ENCODE assay signal across 2 cellular contexts in the genomic region with DNA sequence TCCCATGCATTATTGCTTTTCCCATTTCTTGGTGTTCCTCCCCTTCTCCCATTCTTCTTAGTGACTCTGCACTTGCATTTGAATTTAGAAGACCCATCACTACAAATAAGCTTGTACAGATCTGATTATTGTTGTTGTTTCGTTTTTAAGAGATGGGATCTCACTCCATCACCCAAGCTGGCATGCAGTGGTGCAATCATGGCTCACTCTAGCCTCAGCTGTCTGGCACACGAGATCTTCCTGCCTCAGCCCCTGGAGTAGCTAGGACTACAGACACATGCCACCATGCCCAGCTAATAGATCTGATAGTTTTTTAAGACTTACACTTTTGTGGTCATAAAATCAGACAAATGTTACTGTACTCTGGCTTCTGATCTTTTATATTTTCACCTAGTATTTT.
TF ChIP-seq lines count a peak whose summit lies in the region.

No MANE protein-coding gene starts in this region.

TF ChIP-seq in IMR-90, 13 proteins besides CTCF, POLR2A, EP300 and RAD21:
- TF ChIP-seq CEBPB (IDR thresholded peaks at IDR 0.05; ENCODE audit: low read depth, low read length): peak; percentile 43; the same call in 1 of the 2 replicates
- TF ChIP-seq MAFK (IDR thresholded peaks at IDR 0.05; ENCODE audit: low read depth, low read length): no peak
- no peak for TF ChIP-seq MAZ (IDR thresholded peaks at IDR 0.05; ENCODE audit: borderline replicate concordance, low read depth, low read length)

TF ChIP-seq in WTC11, 78 proteins besides CTCF, POLR2A, EP300 and RAD21:
- TF ChIP-seq MXD4 (CRISPR knock-in tag; IDR thresholded peaks at IDR 0.05; ENCODE audit: borderline replicate concordance) (no peak), CREM (CRISPR knock-in tag; IDR thresholded peaks at IDR 0.05) (no peak), SMAD3 (CRISPR knock-in tag; IDR thresholded peaks at IDR 0.05; ENCODE audit: borderline replicate concordance) (no peak), HMGA2 (CRISPR knock-in tag; IDR thresholded peaks at IDR 0.05) (no peak), JUN (CRISPR knock-in tag; IDR thresholded peaks at IDR 0.05) (no peak), ZNF671 (CRISPR knock-in tag; IDR thresholded peaks at IDR 0.05) (no peak), RELA (CRISPR knock-in tag; IDR thresholded peaks at IDR 0.05; ENCODE audit: borderline replicate concordance) (no peak)
- TF ChIP-seq, protein P1, sequence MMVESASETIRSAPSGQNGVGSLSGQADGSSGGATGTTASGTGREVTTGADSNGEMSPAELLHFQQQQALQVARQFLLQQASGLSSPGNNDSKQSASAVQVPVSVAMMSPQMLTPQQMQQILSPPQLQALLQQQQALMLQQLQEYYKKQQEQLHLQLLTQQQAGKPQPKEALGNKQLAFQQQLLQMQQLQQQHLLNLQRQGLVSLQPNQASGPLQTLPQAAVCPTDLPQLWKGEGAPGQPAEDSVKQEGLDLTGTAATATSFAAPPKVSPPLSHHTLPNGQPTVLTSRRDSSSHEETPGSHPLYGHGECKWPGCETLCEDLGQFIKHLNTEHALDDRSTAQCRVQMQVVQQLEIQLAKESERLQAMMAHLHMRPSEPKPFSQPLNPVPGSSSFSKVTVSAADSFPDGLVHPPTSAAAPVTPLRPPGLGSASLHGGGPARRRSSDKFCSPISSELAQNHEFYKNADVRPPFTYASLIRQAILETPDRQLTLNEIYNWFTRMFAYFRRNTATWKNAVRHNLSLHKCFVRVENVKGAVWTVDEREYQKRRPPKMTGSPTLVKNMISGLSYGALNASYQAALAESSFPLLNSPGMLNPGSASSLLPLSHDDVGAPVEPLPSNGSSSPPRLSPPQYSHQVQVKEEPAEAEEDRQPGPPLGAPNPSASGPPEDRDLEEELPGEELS (CRISPR knock-in tag; IDR thresholded peaks at IDR 0.05): no peak
- TF ChIP-seq, protein P2, sequence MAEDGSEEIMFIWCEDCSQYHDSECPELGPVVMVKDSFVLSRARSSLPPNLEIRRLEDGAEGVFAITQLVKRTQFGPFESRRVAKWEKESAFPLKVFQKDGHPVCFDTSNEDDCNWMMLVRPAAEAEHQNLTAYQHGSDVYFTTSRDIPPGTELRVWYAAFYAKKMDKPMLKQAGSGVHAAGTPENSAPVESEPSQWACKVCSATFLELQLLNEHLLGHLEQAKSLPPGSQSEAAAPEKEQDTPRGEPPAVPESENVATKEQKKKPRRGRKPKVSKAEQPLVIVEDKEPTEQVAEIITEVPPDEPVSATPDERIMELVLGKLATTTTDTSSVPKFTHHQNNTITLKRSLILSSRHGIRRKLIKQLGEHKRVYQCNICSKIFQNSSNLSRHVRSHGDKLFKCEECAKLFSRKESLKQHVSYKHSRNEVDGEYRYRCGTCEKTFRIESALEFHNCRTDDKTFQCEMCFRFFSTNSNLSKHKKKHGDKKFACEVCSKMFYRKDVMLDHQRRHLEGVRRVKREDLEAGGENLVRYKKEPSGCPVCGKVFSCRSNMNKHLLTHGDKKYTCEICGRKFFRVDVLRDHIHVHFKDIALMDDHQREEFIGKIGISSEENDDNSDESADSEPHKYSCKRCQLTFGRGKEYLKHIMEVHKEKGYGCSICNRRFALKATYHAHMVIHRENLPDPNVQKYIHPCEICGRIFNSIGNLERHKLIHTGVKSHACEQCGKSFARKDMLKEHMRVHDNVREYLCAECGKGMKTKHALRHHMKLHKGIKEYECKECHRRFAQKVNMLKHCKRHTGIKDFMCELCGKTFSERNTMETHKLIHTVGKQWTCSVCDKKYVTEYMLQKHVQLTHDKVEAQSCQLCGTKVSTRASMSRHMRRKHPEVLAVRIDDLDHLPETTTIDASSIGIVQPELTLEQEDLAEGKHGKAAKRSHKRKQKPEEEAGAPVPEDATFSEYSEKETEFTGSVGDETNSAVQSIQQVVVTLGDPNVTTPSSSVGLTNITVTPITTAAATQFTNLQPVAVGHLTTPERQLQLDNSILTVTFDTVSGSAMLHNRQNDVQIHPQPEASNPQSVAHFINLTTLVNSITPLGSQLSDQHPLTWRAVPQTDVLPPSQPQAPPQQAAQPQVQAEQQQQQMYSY (CRISPR knock-in tag; IDR thresholded peaks at IDR 0.05): no peak
